ENCODE assay signal across 27 cellular contexts in genomic region chr5:154493274-154493673, GRCh38. TPM values are rescaled to one million over a fixed set of nuclear protein-coding genes. Genes with fewer than 3 reads are reported as not detected.
DNase-seq lines count a peak whose midpoint lies in the region; ATAC-seq and TF ChIP-seq lines count a peak whose summit lies in the region.
"Had no signal": no experiment of that assay in that cellular context is flagged by ENCODE, and none has a peak within 500 bp of the region (broad histone marks: within the 10 kb centered on the region; RNA-seq: fewer than 3 reads in every experiment).

No MANE protein-coding gene starts in this region.

- peak overlapping the region; percentile 98 for H4K91ac ChIP-seq in trophoblast cell (ENCODE audit: low read depth, low read length)

- peaks cover 18% of the 10 kb centered on the region for H3K79me1 ChIP-seq in trophoblast cell (ENCODE audit: low read length)

- H3K9ac ChIP-seq in iPS-15b (ENCODE audit: low read depth, low read length): no peak overlapping the region
- H3K9ac ChIP-seq in trophoblast cell (ENCODE audit: low read length): no peak overlapping the region

- no CpG with 5 or more reads among the region's 29 CpGs for WGBS in trophoblast cell (ENCODE audit: extremely low coverage, insufficient coverage, insufficient read length)

- peaks cover 48% of the 10 kb centered on the region for H3K27me3 ChIP-seq in iPS-15b (ENCODE audit: control insufficient read depth, insufficient read depth, low read length)
- no peaks in the 10 kb centered on the region for H3K27me3 ChIP-seq in trophoblast cell (ENCODE audit: insufficient read depth, low read length)
- H3K27me3 ChIP-seq in CD8-positive, alpha-beta T cell (ENCODE audit: insufficient read depth, low read length): no peaks in the 10 kb centered on the region

- H3K79me2 ChIP-seq in trophoblast cell (ENCODE audit: control insufficient read depth, insufficient read depth, low read length, poor library complexity): peaks cover 6% of the 10 kb centered on the region

- intact Hi-C loops in CD8-positive, alpha-beta T cell (cut with DNase I, micrococcal nuclease): no loop called here

- H3K4ac ChIP-seq in trophoblast cell (ENCODE audit: low read depth, low read length): peak overlapping the region; percentile 86

- peak; percentile 93 for ATAC-seq in WTC11
- no peak for ATAC-seq in CD8-positive, alpha-beta T cell

- H3K36me3 Mint-ChIP-seq in WTC11: no peaks in the 10 kb centered on the region
- H3K36me3 Mint-ChIP-seq in CD8-positive, alpha-beta T cell: no peaks in the 10 kb centered on the region
- H3K36me3 Mint-ChIP-seq: CD8-positive, alpha-beta memory T cell had no signal

- CTCF ChIA-PET in WTC11 (lab: Charles Lee): interaction anchor here (1.1 to 1.3 kb wide), 2 partner anchors 15 to 28 kb away, joined by 4 to 5 read pairs; partner anchors contain the start of gene HAND1
- CTCF ChIA-PET in CD8-positive, alpha-beta T cell (lab: Charles Lee): no interaction called here

- H2BK5ac ChIP-seq in trophoblast cell (ENCODE audit: low read depth, low read length, poor library complexity): peak overlapping the region; percentile 93

- H3K27ac Mint-ChIP-seq in WTC11: no peak overlapping the region
- no peak overlapping the region for H3K27ac Mint-ChIP-seq in CD8-positive, alpha-beta T cell
- H3K27ac Mint-ChIP-seq: CD8-positive, alpha-beta memory T cell had no signal

- H3K18ac ChIP-seq in trophoblast cell (ENCODE audit: low read length): peak overlapping the region; percentile 92

- H3K4me1 Mint-ChIP-seq in WTC11: 0 out of 2 replicates have a peak, but pooled peaks cover 3% of the 10 kb centered on the region
- no peaks in the 10 kb centered on the region for H3K4me1 Mint-ChIP-seq in CD8-positive, alpha-beta T cell (ENCODE audit: low read depth)
- H3K4me1 Mint-ChIP-seq: CD8-positive, alpha-beta memory T cell had no signal

- no peaks in the 10 kb centered on the region for H3K4me1 ChIP-seq in iPS-15b (ENCODE audit: control insufficient read depth, insufficient read depth, low read length)
- peaks cover 9 to 12% of the 10 kb centered on the region in 2 experiments for H3K4me1 ChIP-seq in trophoblast cell (ENCODE audit: control insufficient read depth in 1 of 2, insufficient read depth in 2 of 2, low read length in 2 of 2)
- H3K4me1 ChIP-seq in CD8-positive, alpha-beta T cell (ENCODE audit: insufficient read depth, low read length): no peaks in the 10 kb centered on the region

- peak overlapping the region; percentile 99 for H2AK5ac ChIP-seq in trophoblast cell (ENCODE audit: low read length)

- DNase-seq in AG20443 (ENCODE audit: low spot score): peak; percentile 2
- DNase-seq in WTC11 (ENCODE audit: low spot score): peak; percentile 62
- no peak for DNase-seq in trophoblast cell
- DNase-seq in CD8-positive, alpha-beta T cell: no peak
- DNase-seq in cerebellum (ENCODE audit: low spot score): no peak
- DNase-seq in NCI-H446 (lab: John Stamatoyannopoulos, UW): no peak
- DNase-seq: 8988T; AML-193; C1 segment of cervical spinal cord; Calu3; CD8-positive, alpha-beta memory T cell; GDM1; MM.1S; NCI-H1048; NCI-H1417 treated with DMSO at 0.1 percent for 48 hours; NCI-H187; NCI-H2107; NCI-H2227 treated with DMSO at 0.1 percent for 48 hours; NCI-H510A treated with DMSO at 0.1 percent for 48 hours; NCI-H774; NK-92 treated with Interleukin-12 subunit alpha and Interleukin-12 subunit beta, amount 100 ng/mL, for 24 hours; SHP77 treated with DMSO at 0.1 percent for 48 hours had no signal

- H3K23ac ChIP-seq in trophoblast cell (ENCODE audit: low read length): no peak overlapping the region

- H3K36me3 ChIP-seq in iPS-15b (ENCODE audit: control insufficient read depth, insufficient read depth, low read length): no peaks in the 10 kb centered on the region
- no peaks in the 10 kb centered on the region for H3K36me3 ChIP-seq in trophoblast cell (ENCODE audit: control insufficient read depth in 1 of 2, insufficient read depth in 2 of 2, low read length in 2 of 2)
- no peaks in the 10 kb centered on the region for H3K36me3 ChIP-seq in CD8-positive, alpha-beta T cell (ENCODE audit: insufficient read depth, low read length)

- peak overlapping the region; percentile 96 for H3K14ac ChIP-seq in trophoblast cell (ENCODE audit: low read length)

- POLR2A ChIA-PET in WTC11 (lab: Charles Lee): interaction anchor here (0.6 kb wide), 1 partner anchor 45 kb away, joined by 3 read pairs; no protein-coding TSS in a partner anchor
- POLR2A ChIA-PET in CD8-positive, alpha-beta T cell (lab: Charles Lee): no interaction called here

- H4K12ac ChIP-seq in trophoblast cell (ENCODE audit: low read depth, low read length): peak overlapping the region; percentile 66

- no peak overlapping the region for H3K4me2 ChIP-seq in trophoblast cell (ENCODE audit: low read length)

- no peaks in the 10 kb centered on the region for H3K9me3 ChIP-seq in iPS-15b (ENCODE audit: control insufficient read depth, insufficient read depth, low read length)
- no peaks in the 10 kb centered on the region for H3K9me3 ChIP-seq in trophoblast cell (ENCODE audit: insufficient read depth, low read depth, low read length)
- H3K9me3 ChIP-seq in CD8-positive, alpha-beta T cell (ENCODE audit: low read length): no peaks in the 10 kb centered on the region

- H2BK12ac ChIP-seq in trophoblast cell (ENCODE audit: low read length): peak overlapping the region; percentile 97

- H3K4me3 Mint-ChIP-seq in WTC11: peak overlapping the region; percentile 44
- H3K4me3 Mint-ChIP-seq in CD8-positive, alpha-beta T cell: no peak overlapping the region
- H3K4me3 Mint-ChIP-seq: CD8-positive, alpha-beta memory T cell had no signal

- H3K27me3 Mint-ChIP-seq in WTC11 (ENCODE audit: low read depth): peaks cover 52% of the 10 kb centered on the region
- peaks cover 42% of the 10 kb centered on the region for H3K27me3 Mint-ChIP-seq in CD8-positive, alpha-beta T cell (ENCODE audit: low read depth)

- H3K4me3 ChIP-seq in iPS-15b (ENCODE audit: low read depth, low read length): peak overlapping the region; percentile 33
- H3K4me3 ChIP-seq in trophoblast cell (ENCODE audit: low read depth, low read length): peak overlapping the region; percentile 18
- H3K4me3 ChIP-seq in CD8-positive, alpha-beta T cell (ENCODE audit: low read depth, low read length): no peak overlapping the region
- H3K4me3 ChIP-seq: SK-N-MC had no signal

- H3K9me3 Mint-ChIP-seq in WTC11: no peaks in the 10 kb centered on the region
- H3K9me3 Mint-ChIP-seq in CD8-positive, alpha-beta T cell: no peaks in the 10 kb centered on the region
- H3K9me3 Mint-ChIP-seq: CD8-positive, alpha-beta memory T cell had no signal

- peak overlapping the region; percentile 95 for H2BK120ac ChIP-seq in trophoblast cell (ENCODE audit: insufficient read depth, low read length, poor library complexity)

- H4K8ac ChIP-seq in trophoblast cell (ENCODE audit: low read depth, low read length): peak overlapping the region; percentile 76

- peak overlapping the region; percentile 8 for H3K27ac ChIP-seq in trophoblast cell (ENCODE audit: low read depth, low read length)
- H3K27ac ChIP-seq in CD8-positive, alpha-beta T cell (ENCODE audit: low read depth, low read length): no peak overlapping the region
- H3K27ac ChIP-seq: RWPE1, SK-N-MC had no signal

- H2AFZ ChIP-seq in trophoblast cell (ENCODE audit: insufficient read depth, low read length, poor library complexity): peak overlapping the region; percentile 45

- no peak for TF ChIP-seq CTCF in WTC11 (IDR thresholded peaks at IDR 0.05)
- no peak for TF ChIP-seq CTCF in CD8-positive, alpha-beta T cell (IDR thresholded peaks at IDR 0.05)

TF ChIP-seq in WTC11, 78 proteins besides CTCF, POLR2A, EP300 and RAD21:
- peak; percentile 49; the same call in 1 of the 2 replicates for TF ChIP-seq HMGXB4 (CRISPR knock-in tag; IDR thresholded peaks at IDR 0.05)
- no peak for TF ChIP-seq ZNF396 (CRISPR knock-in tag; IDR thresholded peaks at IDR 0.05; ENCODE audit: borderline replicate concordance)

RNA-seq across cellular contexts. Expression of gene HAND1, which starts 15.2 kb away (rescaled TPM):
- total RNA-seq in WTC11 (2021): not detected in 3 replicates
- polyA plus RNA-seq in trophoblast cell (2013): 1,543 and 1,644 TPM in 2 replicates
- not detected for total RNA-seq in CD8-positive, alpha-beta T cell
- total RNA-seq in cerebellum: not detected
- total RNA-seq: Calu3; CD8-positive, alpha-beta memory T cell; H4; LHCN-M2 had no signal
- polyA plus RNA-seq: CD8-positive, alpha-beta memory T cell had no signal

RNA-seq across cellular contexts. Expression of gene SAP30L, which starts 47.5 kb away (rescaled TPM):
- 25.6 to 33.5 TPM (median 32.0 TPM) in 3 replicates for total RNA-seq in WTC11 (2021)
- polyA plus RNA-seq in trophoblast cell (2013): 74.2 and 79.0 TPM in 2 replicates
- total RNA-seq in CD8-positive, alpha-beta T cell: 10 to 100 TPM; 24.1 to 25.4 TPM
- total RNA-seq in cerebellum: 15.1 TPM

Comparison
In these comparisons a context has a peak if more than half of its experiments do, and no peak if none do; other contexts are left out.
1. DNase-seq: peak in AG20443 (single experiment) and WTC11 (single experiment); none in trophoblast cell (0 of 2), CD8-positive, alpha-beta T cell (0 of 7), cerebellum (single experiment) and NCI-H446 (0 of 2).